Comparison of ENCODE assay signal across 17 cellular contexts in the genomic region with DNA sequence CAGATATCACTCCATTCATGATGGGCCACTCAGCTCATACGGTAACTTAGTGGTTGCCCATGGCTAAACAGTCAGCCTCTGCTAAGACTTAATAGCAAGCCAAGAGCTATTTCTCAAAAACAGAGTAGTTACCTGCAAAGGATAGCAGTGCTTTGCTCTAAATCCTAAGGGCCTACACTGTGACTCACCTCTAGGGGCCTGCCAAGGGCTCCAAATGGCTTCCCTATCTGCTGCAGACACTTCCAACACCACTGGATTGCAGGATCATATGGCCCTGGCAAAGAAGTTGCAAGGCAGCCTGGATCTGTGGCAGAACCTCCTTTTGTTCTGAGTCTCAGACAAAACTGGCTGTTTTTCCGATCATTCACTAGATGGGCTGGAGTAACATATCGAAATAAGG. TPM values are rescaled to one million over a fixed set of nuclear protein-coding genes. Genes with fewer than 3 reads are reported as not detected.
A peak's percentile ranks its signal among the peaks of the same experiment; 100 is the strongest.
DNase-seq lines count a peak whose midpoint lies in the region; ATAC-seq, FAIRE-seq and TF ChIP-seq lines count a peak whose summit lies in the region.
"Had no signal": no experiment of that assay in that cellular context is flagged by ENCODE, and none has a peak within 500 bp of the region (broad histone marks: within the 10 kb centered on the region; RNA-seq: fewer than 3 reads in every experiment).

No MANE protein-coding gene starts in this region.

- in situ Hi-C loops in K562 (cut with MboI): no loop called here

- POLR2A ChIA-PET in HCT116 (lab: Charles Lee) (no interaction called here), K562 (lab: Yijun Ruan, JAX) (interaction anchor here (0.7 kb wide), 1 partner anchor 48 kb away, joined by 3 read pairs; no protein-coding TSS in a partner anchor)

- WGBS in K562 (ENCODE audit: insufficient coverage, low coverage, missing lambda C conversion rate): 73% methylated on average over 3 of the region's 3 CpGs

- H3K9me2 ChIP-seq in HCT116 (ENCODE audit: insufficient read depth): no peaks in the 10 kb centered on the region

- H3K4me2 ChIP-seq in HCT116 (ENCODE audit: low read length): no peak overlapping the region
- H3K4me2 ChIP-seq in K562 (ENCODE audit: insufficient read depth, low read length): no peak overlapping the region

- no peaks in the 10 kb centered on the region for H3K4me1 ChIP-seq in HCT116 (ENCODE audit: control insufficient read depth in 1 of 2, insufficient read depth in 2 of 2, low read length in 2 of 2)
- H3K4me1 ChIP-seq in K562 (replicated peaks in 1 of 2; ENCODE audit: control insufficient read depth in 2 of 2, insufficient read depth in 2 of 2, low read length in 2 of 2): no peaks in the 10 kb centered on the region; a peak in 1 of 5 replicates

- H3K27ac ChIP-seq in HCT116 (ENCODE audit: low read depth, low read length) (no peak overlapping the region), K562 (ENCODE audit: extremely low read depth, low read depth, low read length) (no peak overlapping the region)
- H3K27ac ChIP-seq: 22Rv1 had no signal

- RAD21 ChIA-PET in HCT116 (lab: Charles Lee; ENCODE audit: low non-redundant PET in 1 of 2, low total read pairs in 2 of 2, uncharacterized antibody in 2 of 2, unreplicated experiment in 2 of 2): no interaction called here

- H2AFZ ChIP-seq in HCT116 (ENCODE audit: low read depth, low read length, poor library complexity, severe bottlenecking): no peak overlapping the region
- peak overlapping the region; percentile 62; the same call in 1 of the 2 replicates for H2AFZ ChIP-seq in K562 (ENCODE audit: low read depth, low read length)

- H4K20me1 ChIP-seq in HCT116 (ENCODE audit: insufficient read depth) (no peaks in the 10 kb centered on the region), K562 (replicated peaks; ENCODE audit: control insufficient read depth, insufficient read depth, low read length) (no peaks in the 10 kb centered on the region)

- H3K9ac ChIP-seq in HCT116 (ENCODE audit: low read length) (no peak overlapping the region), K562 (ENCODE audit: insufficient read depth in 1 of 2, low read depth in 2 of 2, low read length in 2 of 2) (no peak overlapping the region)

- no peak for FAIRE-seq in K562 (lab: Jason Lieb, UNC)
- FAIRE-seq: G401.6, H54, HTR-8/SVneo had no signal

- TF ChIP-seq POLR2A in HCT116 (IDR thresholded peaks at IDR 0.05; ENCODE audit: borderline replicate concordance, extremely low read depth, insufficient read depth, insufficient read length) (no peak), K562 (conservative IDR thresholded peaks at IDR 0.05) (no peak)

- H3K79me2 ChIP-seq in HCT116 (ENCODE audit: insufficient read depth, low read length): no peaks in the 10 kb centered on the region
- H3K79me2 ChIP-seq in K562 (ENCODE audit: control insufficient read depth, insufficient read depth, low read length): no peaks in the 10 kb centered on the region

- intact Hi-C loops in HCT116 (cut with micrococcal nuclease) (no loop called here), K562 (cut with micrococcal nuclease) (no loop called here)

- ATAC-seq in HCT116: peak; percentile 63; the same call in 1 of the 2 replicates
- ATAC-seq in K562: peak; percentile 84
- no peak for ATAC-seq in GM18858 (IDR thresholded peaks at IDR 0.05; ENCODE audit: unreplicated experiment)
- ATAC-seq: CD8-positive, alpha-beta T cell had no signal

- TF ChIP-seq EP300 in K562 (IDR thresholded peaks at IDR 0.05; ENCODE audit: low read length): no peak

- no peaks in the 10 kb centered on the region for H3K36me3 ChIP-seq in HCT116 (ENCODE audit: control insufficient read depth in 1 of 2, insufficient read depth in 2 of 2, low read length in 2 of 2)
- no peaks in the 10 kb centered on the region for H3K36me3 ChIP-seq in K562 (ENCODE audit: control insufficient read depth, insufficient read depth, low read length)

- TF ChIP-seq RAD21 in HCT116 (IDR thresholded peaks at IDR 0.05; ENCODE audit: low read depth) (no peak), K562 (CRISPR knock-in tag; conservative IDR thresholded peaks at IDR 0.05 in 1 of 2, IDR thresholded peaks at IDR 0.05 in 1 of 2) (no peak)

- CTCF ChIA-PET in HCT116 (lab: Charles Lee) (no interaction called here), K562 (lab: Yijun Ruan, JAX; ENCODE audit: low intra/inter-chr PET ratio) (no interaction called here)

- TF ChIP-seq CTCF in HCT116 (IDR thresholded peaks at IDR 0.05 in 2 of 3, conservative IDR thresholded peaks at IDR 0.05 in 1 of 3; ENCODE audit: borderline replicate concordance in 1 of 3, insufficient read depth in 1 of 3, low read depth in 2 of 3, low read length in 2 of 3): no peak
- TF ChIP-seq CTCF in K562 (IDR thresholded peaks at IDR 0.05 in 2 of 3, conservative IDR thresholded peaks at IDR 0.05 in 1 of 3; ENCODE audit: insufficient read depth in 2 of 3, low read depth in 1 of 3, low read length in 3 of 3): peak in 1 of 3 experiments; percentile 13; a peak in 1 of 6 replicates

- H3K27me3 ChIP-seq in HCT116 (ENCODE audit: insufficient read depth, low read length): no peaks in the 10 kb centered on the region
- H3K27me3 ChIP-seq in K562 (ENCODE audit: control insufficient read depth in 2 of 2, insufficient read depth in 2 of 2, low read length in 2 of 2): no peaks in the 10 kb centered on the region

- H3K9me3 ChIP-seq in HCT116 (ENCODE audit: control insufficient read depth in 1 of 2, insufficient read depth in 1 of 2, low read depth in 1 of 2, low read length in 2 of 2) (no peaks in the 10 kb centered on the region), K562 (replicated peaks; ENCODE audit: control insufficient read depth, insufficient read depth, low read depth, low read length) (0 out of 2 replicates have a peak, but pooled peaks cover 1% of the 10 kb centered on the region)
- H3K9me3 ChIP-seq: Caco-2 had no signal

- H3K4me3 ChIP-seq in HCT116 (replicated peaks in 1 of 2; ENCODE audit: low read depth in 1 of 2, low read length in 2 of 2) (no peak overlapping the region), K562 (no peak overlapping the region)

- DNase-seq in DMS 273 (lab: John Stamatoyannopoulos, UW; ENCODE audit: unreplicated experiment): peak; percentile 17
- DNase-seq in DMS 273 treated with DMSO at 0.1 percent for 48 hours (lab: John Stamatoyannopoulos, UW): no peak
- no peak for DNase-seq in HCT116 (ENCODE audit: low read depth, low spot score)
- DNase-seq in K562 (ENCODE audit: extremely low read depth in 1 of 4, low spot score in 3 of 4): no peak
- DNase-seq in islet precursor cell: peak; percentile 58
- no peak for DNase-seq in stimulated activated CD4-positive, alpha-beta T cell treated with anti-CD3 and anti-CD28 coated beads, Interleukin-4, amount 100 ng/mL, for 24 hours
- no peak for DNase-seq in cerebellar nuclear complex (lab: John Stamatoyannopoulos, UW)
- DNase-seq: Caco-2; CD8-positive, alpha-beta T cell; DMS79 treated with DMSO at 0.1 percent for 48 hours; EL; Karpas-422 had no signal

- no TSS peak for BruUV-seq in HCT116 (replicated peaks; lab: Mats Ljungman, UMichigan)
- no TSS peak for BruUV-seq in K562 (replicated peaks; lab: Mats Ljungman, UMichigan)

- H3K9me1 ChIP-seq in K562 (ENCODE audit: control insufficient read depth, insufficient read depth, low read length): no peaks in the 10 kb centered on the region

TF ChIP-seq in HCT116, 20 proteins besides CTCF, POLR2A, EP300 and RAD21 (continues in another document):
- no peak for TF ChIP-seq ZNF274 (IDR thresholded peaks at IDR 0.05; ENCODE audit: low read depth, low read length)

TF ChIP-seq in K562, 482 proteins besides CTCF, POLR2A, EP300 and RAD21 (continues in another document):
- TF ChIP-seq NFXL1 (CRISPR knock-in tag; IDR thresholded peaks at IDR 0.05) (no peak), FOSL1 (tag; conservative IDR thresholded peaks at IDR 0.05) (0 out of 2 replicates have a peak, but pooled peaks have one; percentile 18)

RNA-seq across cellular contexts. Expression of gene CGGBP1, which starts 17.8 kb away (rescaled TPM):
- total RNA-seq in HCT116 (2021; ENCODE audit: unreplicated experiment) (52.7 TPM), K562 (2014; rRNA removed) (14.4 and 18.0 TPM in 2 replicates), K562 (2014; rRNA removed; fragmentation: Illumina TruSeq; extraction: Trizol) (37.8 and 46.5 TPM in 2 replicates), K562 (2015; rRNA removed; fragmentation: Illumina TruSeq; extraction: Trizol) (38.2 and 43.2 TPM in 2 replicates), K562 (2021) (37.9 and 39.2 TPM in 2 replicates)
- polyA plus RNA-seq in HCT116 (2012): 29.9 and 36.8 TPM in 2 replicates
- 27.8 and 66.6 TPM in 2 replicates for total RNA-seq in K562 (2011; cell fraction: chromatin; rRNA removed; ENCODE audit: low replicate concordance)
- 13.7 and 18.7 TPM in 2 replicates for total RNA-seq in K562 (2011; cell fraction: nucleolus; rRNA removed)
- 36.2 and 39.1 TPM in 2 replicates for total RNA-seq in K562 (2011; cell fraction: nucleoplasm; rRNA removed)
- polyA plus RNA-seq in K562 (2011; rRNA removed) (43.2 and 46.5 TPM in 2 replicates), K562 (2014; fragmentation: Illumina TruSeq; extraction: Trizol) (41.2 and 47.8 TPM in 2 replicates), K562 (2014; fragmentation: Nextera tagmentation; extraction: Ambion mirVana) (10 to 100 TPM; 26.6 to 35.8 TPM), K562 (2014; rRNA removed) (24.9 and 29.4 TPM in 2 replicates)
- polyA plus RNA-seq in K562 (2011; cell fraction: cytosol; rRNA removed): 14.0 and 19.7 TPM in 2 replicates
- polyA plus RNA-seq in K562 (2011; cell fraction: nucleus; rRNA removed): 59.2 and 66.8 TPM in 2 replicates
- polyA plus RNA-seq in K562 (2012): 35.4 and 41.1 TPM in 2 replicates
- polyA minus RNA-seq in K562 (2011; rRNA and poly(A)+ RNA removed): 68.4 and 74.6 TPM in 2 replicates
- 18.3 and 26.2 TPM in 2 replicates for polyA minus RNA-seq in K562 (2011; cell fraction: cytosol; rRNA and poly(A)+ RNA removed)
- 25.6 and 57.9 TPM in 2 replicates for polyA minus RNA-seq in K562 (2011; cell fraction: nucleus; rRNA and poly(A)+ RNA removed)

RNA-seq across cellular contexts. Expression of gene ZNF654, which starts 18.1 kb away (rescaled TPM):
- total RNA-seq in HCT116 (2021; ENCODE audit: unreplicated experiment): 7.0 TPM
- 1.5 and 2.2 TPM in 2 replicates for polyA plus RNA-seq in HCT116 (2012)
- 7.0 and 28.2 TPM in 2 replicates for total RNA-seq in K562 (2011; cell fraction: chromatin; rRNA removed; ENCODE audit: low replicate concordance)
- 5.8 and 6.4 TPM in 2 replicates for total RNA-seq in K562 (2011; cell fraction: nucleolus; rRNA removed)
- 6.7 and 12.7 TPM in 2 replicates for total RNA-seq in K562 (2011; cell fraction: nucleoplasm; rRNA removed)
- total RNA-seq in K562 (2014; rRNA removed): 2.5 and 3.6 TPM in 2 replicates
- total RNA-seq in K562 (2014; rRNA removed; fragmentation: Illumina TruSeq; extraction: Trizol): 6.8 and 7.4 TPM in 2 replicates
- total RNA-seq in K562 (2015; rRNA removed; fragmentation: Illumina TruSeq; extraction: Trizol): 8.4 and 8.6 TPM in 2 replicates
- total RNA-seq in K562 (2021): 5.1 and 6.8 TPM in 2 replicates
- polyA plus RNA-seq in K562 (2011; rRNA removed): 4.1 and 5.1 TPM in 2 replicates
- polyA plus RNA-seq in K562 (2011; cell fraction: cytosol; rRNA removed): 0.63 and 2.8 TPM in 2 replicates
- 4.8 and 6.1 TPM in 2 replicates for polyA plus RNA-seq in K562 (2011; cell fraction: nucleus; rRNA removed)
- 5.1 and 5.3 TPM in 2 replicates for polyA plus RNA-seq in K562 (2012)
- 4.2 and 6.2 TPM in 2 replicates for polyA plus RNA-seq in K562 (2014; fragmentation: Illumina TruSeq; extraction: Trizol)
- polyA plus RNA-seq in K562 (2014; fragmentation: Nextera tagmentation; extraction: Ambion mirVana): 1 to 10 TPM; 2.4 to 2.5 TPM
- polyA plus RNA-seq in K562 (2014; rRNA removed): 2.1 and 4.2 TPM in 2 replicates
- 9.6 and 12.0 TPM in 2 replicates for polyA minus RNA-seq in K562 (2011; rRNA and poly(A)+ RNA removed)
- polyA minus RNA-seq in K562 (2011; cell fraction: cytosol; rRNA and poly(A)+ RNA removed): 3.8 and 7.1 TPM in 2 replicates
- 10.6 and 19.0 TPM in 2 replicates for polyA minus RNA-seq in K562 (2011; cell fraction: nucleus; rRNA and poly(A)+ RNA removed)

Comparison
In these comparisons a context has a peak if more than half of its experiments do, and no peak if none do; other contexts are left out.
1. DNase-seq: peak in DMS 273 (single experiment) and islet precursor cell (single experiment); none in DMS 273 treated with DMSO at 0.1 percent for 48 hours (single experiment), HCT116 (single experiment), K562 (0 of 4), stimulated activated CD4-positive, alpha-beta T cell treated with anti-CD3 and anti-CD28 coated beads, Interleukin-4, amount 100 ng/mL, for 24 hours (single experiment) and cerebellar nuclear complex (0 of 2).